Comparison of ENCODE assay signal across 1 cellular context in the genomic region with DNA sequence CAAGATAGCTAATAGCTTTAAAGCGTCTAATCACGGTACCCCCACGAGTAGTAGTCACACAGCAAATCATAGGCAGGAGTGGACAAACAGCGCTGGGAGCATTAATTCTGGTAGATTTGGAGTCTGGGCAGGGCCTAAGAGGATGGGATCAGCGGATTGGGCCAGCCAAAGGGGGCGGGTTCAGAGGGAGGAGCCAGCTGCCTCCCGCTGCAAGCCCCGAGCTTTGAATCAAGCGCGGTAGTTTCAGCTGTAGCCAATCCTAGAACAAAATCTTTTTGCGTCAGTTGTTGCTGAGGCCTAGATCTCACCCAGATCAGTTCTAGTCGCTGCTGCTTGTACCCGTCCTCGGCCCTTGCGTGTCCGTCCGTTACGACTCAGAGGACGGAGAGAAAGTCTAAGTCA.
TF ChIP-seq lines count a peak whose summit lies in the region.

No MANE protein-coding gene starts in this region.

TF ChIP-seq in HepG2, 621 proteins besides CTCF, POLR2A, EP300 and RAD21:
- TF ChIP-seq NFYB (CRISPR knock-in tag; IDR thresholded peaks at IDR 0.05) (peak; percentile 83), TP53 (CRISPR knock-in tag; conservative IDR thresholded peaks at IDR 0.05) (no peak), RFX5 (IDR thresholded peaks at IDR 0.05; ENCODE audit: low read depth, low read length) (peak; percentile 99), XRCC5 (optimal IDR thresholded peaks at IDR 0.05; ENCODE audit: low read length) (peak; percentile 33), SMYD3 (CRISPR knock-in tag; IDR thresholded peaks at IDR 0.05) (0 out of 2 replicates have a peak, but pooled peaks have one; percentile 13), CREM (IDR thresholded peaks at IDR 0.05) (peak; percentile 92), CREM (CRISPR knock-in tag; IDR thresholded peaks at IDR 0.05) (no peak), RFXAP (CRISPR knock-in tag; IDR thresholded peaks at IDR 0.05; ENCODE audit: borderline replicate concordance) (peak; percentile 100), NFYC (CRISPR knock-in tag; IDR thresholded peaks at IDR 0.05) (peak; percentile 86), PHF21A (CRISPR knock-in tag; IDR thresholded peaks at IDR 0.05) (0 out of 2 replicates have a peak, but pooled peaks have one; percentile 11), ZFP90 (CRISPR knock-in tag; IDR thresholded peaks at IDR 0.05; ENCODE audit: borderline replicate concordance) (0 out of 2 replicates have a peak, but pooled peaks have one; percentile 11), HNRNPL (IDR thresholded peaks at IDR 0.05; ENCODE audit: low read depth, low read length) (0 out of 2 replicates have a peak, but pooled peaks have one; percentile 46), PRMT3 (CRISPR knock-in tag; IDR thresholded peaks at IDR 0.05; ENCODE audit: borderline replicate concordance, low read depth) (no peak), ZNF350 (CRISPR knock-in tag; IDR thresholded peaks at IDR 0.05; ENCODE audit: borderline replicate concordance, low read depth) (0 out of 2 replicates have a peak, but pooled peaks have one; percentile 19), ZNF101 (CRISPR knock-in tag; IDR thresholded peaks at IDR 0.05; ENCODE audit: borderline replicate concordance, low read depth) (no peak), SIN3A (IDR thresholded peaks at IDR 0.05; ENCODE audit: borderline replicate concordance, low read depth, low read length) (0 out of 2 replicates have a peak, but pooled peaks have one; percentile 6), ZNF615 (CRISPR knock-in tag; IDR thresholded peaks at IDR 0.05; ENCODE audit: borderline replicate concordance) (no peak), IRF2 (CRISPR knock-in tag; IDR thresholded peaks at IDR 0.05) (0 out of 2 replicates have a peak, but pooled peaks have one; percentile 12), ARHGAP35 (CRISPR knock-in tag; IDR thresholded peaks at IDR 0.05; ENCODE audit: borderline replicate concordance) (0 out of 2 replicates have a peak, but pooled peaks have one; percentile 7), MATR3 (CRISPR knock-in tag; IDR thresholded peaks at IDR 0.05) (no peak), IKZF4 (CRISPR knock-in tag; IDR thresholded peaks at IDR 0.05; ENCODE audit: borderline replicate concordance, low read depth, not compliant biosample characterization) (no peak), PHF20 (CRISPR knock-in tag; IDR thresholded peaks at IDR 0.05) (no peak; the same call in 1 of the 2 replicates), TGIF2 (CRISPR knock-in tag; IDR thresholded peaks at IDR 0.05) (peak; percentile 38; the same call in 1 of the 2 replicates), NFATC3 (CRISPR knock-in tag; IDR thresholded peaks at IDR 0.05) (no peak), PRPF4 (IDR thresholded peaks at IDR 0.05; ENCODE audit: low read depth, low read length, poor library complexity, severe bottlenecking) (no peak), MYC (CRISPR knock-in tag; IDR thresholded peaks at IDR 0.05; ENCODE audit: borderline replicate concordance) (no peak), ELF3 (CRISPR knock-in tag; IDR thresholded peaks at IDR 0.05) (0 out of 2 replicates have a peak, but pooled peaks have one; percentile 10), SP4 (CRISPR knock-in tag; IDR thresholded peaks at IDR 0.05) (peak; percentile 48; the same call in 1 of the 2 replicates), SNAPC2 (CRISPR knock-in tag; IDR thresholded peaks at IDR 0.05) (0 out of 2 replicates have a peak, but pooled peaks have one; percentile 15), ATF1 (CRISPR knock-in tag; IDR thresholded peaks at IDR 0.05) (peak; percentile 90), HOXA3 (CRISPR knock-in tag; IDR thresholded peaks at IDR 0.05) (no peak), CREB1 (IDR thresholded peaks at IDR 0.05) (peak; percentile 88), CREB1 (CRISPR knock-in tag; IDR thresholded peaks at IDR 0.05) (peak; percentile 99), SP1 (IDR thresholded peaks at IDR 0.05) (no peak), SP1 (CRISPR knock-in tag; IDR thresholded peaks at IDR 0.05) (peak; percentile 42), RFXANK (CRISPR knock-in tag; IDR thresholded peaks at IDR 0.05) (peak; percentile 100)
- TF ChIP-seq, protein P1, sequence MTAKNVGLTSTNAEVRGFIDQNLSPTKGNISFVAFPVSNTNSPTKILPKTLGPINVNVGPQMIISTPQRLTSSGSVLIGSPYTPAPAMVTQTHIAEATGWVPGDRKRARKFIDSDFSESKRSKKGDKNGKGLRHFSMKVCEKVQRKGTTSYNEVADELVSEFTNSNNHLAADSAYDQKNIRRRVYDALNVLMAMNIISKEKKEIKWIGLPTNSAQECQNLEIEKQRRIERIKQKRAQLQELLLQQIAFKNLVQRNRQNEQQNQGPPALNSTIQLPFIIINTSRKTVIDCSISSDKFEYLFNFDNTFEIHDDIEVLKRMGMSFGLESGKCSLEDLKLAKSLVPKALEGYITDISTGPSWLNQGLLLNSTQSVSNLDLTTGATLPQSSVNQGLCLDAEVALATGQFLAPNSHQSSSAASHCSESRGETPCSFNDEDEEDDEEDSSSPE (CRISPR knock-in tag; IDR thresholded peaks at IDR 0.05): peak; percentile 85; the same call in 1 of the 2 replicates
- TF ChIP-seq, protein P2, sequence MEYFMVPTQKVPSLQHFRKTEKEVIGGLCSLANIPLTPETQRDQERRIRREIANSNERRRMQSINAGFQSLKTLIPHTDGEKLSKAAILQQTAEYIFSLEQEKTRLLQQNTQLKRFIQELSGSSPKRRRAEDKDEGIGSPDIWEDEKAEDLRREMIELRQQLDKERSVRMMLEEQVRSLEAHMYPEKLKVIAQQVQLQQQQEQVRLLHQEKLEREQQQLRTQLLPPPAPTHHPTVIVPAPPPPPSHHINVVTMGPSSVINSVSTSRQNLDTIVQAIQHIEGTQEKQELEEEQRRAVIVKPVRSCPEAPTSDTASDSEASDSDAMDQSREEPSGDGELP (IDR thresholded peaks at IDR 0.05; ENCODE audit: borderline replicate concordance, low read depth): peak; percentile 88
- TF ChIP-seq, protein P3, sequence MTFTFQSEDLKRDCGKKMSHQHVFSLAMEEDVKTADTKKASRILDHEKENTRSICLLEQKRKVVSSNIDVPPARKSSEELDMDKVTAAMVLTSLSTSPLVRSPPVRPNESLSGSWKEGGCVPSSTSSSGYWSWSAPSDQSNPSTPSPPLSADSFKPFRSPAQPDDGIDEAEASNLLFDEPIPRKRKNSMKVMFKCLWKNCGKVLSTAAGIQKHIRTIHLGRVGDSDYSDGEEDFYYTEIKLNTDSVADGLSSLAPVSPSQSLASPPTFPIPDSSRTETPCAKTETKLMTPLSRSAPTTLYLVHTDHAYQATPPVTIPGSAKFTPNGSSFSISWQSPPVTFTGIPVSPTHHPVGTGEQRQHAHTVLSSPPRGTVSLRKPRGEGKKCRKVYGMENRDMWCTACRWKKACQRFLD (CRISPR knock-in tag; IDR thresholded peaks at IDR 0.05; ENCODE audit: borderline replicate concordance): no peak
- TF ChIP-seq, protein P4, sequence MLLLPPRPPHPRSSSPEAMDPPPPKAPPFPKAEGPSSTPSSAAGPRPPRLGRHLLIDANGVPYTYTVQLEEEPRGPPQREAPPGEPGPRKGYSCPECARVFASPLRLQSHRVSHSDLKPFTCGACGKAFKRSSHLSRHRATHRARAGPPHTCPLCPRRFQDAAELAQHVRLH (CRISPR knock-in tag; IDR thresholded peaks at IDR 0.05; ENCODE audit: borderline replicate concordance, low read depth): 0 out of 2 replicates have a peak, but pooled peaks have one; percentile 19
- TF ChIP-seq, protein P5, sequence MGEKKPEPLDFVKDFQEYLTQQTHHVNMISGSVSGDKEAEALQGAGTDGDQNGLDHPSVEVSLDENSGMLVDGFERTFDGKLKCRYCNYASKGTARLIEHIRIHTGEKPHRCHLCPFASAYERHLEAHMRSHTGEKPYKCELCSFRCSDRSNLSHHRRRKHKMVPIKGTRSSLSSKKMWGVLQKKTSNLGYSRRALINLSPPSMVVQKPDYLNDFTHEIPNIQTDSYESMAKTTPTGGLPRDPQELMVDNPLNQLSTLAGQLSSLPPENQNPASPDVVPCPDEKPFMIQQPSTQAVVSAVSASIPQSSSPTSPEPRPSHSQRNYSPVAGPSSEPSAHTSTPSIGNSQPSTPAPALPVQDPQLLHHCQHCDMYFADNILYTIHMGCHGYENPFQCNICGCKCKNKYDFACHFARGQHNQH (CRISPR knock-in tag; IDR thresholded peaks at IDR 0.05): peak; percentile 11; the same call in 1 of the 2 replicates
- TF ChIP-seq, protein P6, sequence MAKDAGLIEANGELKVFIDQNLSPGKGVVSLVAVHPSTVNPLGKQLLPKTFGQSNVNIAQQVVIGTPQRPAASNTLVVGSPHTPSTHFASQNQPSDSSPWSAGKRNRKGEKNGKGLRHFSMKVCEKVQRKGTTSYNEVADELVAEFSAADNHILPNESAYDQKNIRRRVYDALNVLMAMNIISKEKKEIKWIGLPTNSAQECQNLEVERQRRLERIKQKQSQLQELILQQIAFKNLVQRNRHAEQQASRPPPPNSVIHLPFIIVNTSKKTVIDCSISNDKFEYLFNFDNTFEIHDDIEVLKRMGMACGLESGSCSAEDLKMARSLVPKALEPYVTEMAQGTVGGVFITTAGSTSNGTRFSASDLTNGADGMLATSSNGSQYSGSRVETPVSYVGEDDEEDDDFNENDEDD (CRISPR knock-in tag; IDR thresholded peaks at IDR 0.05; ENCODE audit: borderline replicate concordance): peak; percentile 76; the same call in 1 of the 2 replicates
- TF ChIP-seq, protein P7, sequence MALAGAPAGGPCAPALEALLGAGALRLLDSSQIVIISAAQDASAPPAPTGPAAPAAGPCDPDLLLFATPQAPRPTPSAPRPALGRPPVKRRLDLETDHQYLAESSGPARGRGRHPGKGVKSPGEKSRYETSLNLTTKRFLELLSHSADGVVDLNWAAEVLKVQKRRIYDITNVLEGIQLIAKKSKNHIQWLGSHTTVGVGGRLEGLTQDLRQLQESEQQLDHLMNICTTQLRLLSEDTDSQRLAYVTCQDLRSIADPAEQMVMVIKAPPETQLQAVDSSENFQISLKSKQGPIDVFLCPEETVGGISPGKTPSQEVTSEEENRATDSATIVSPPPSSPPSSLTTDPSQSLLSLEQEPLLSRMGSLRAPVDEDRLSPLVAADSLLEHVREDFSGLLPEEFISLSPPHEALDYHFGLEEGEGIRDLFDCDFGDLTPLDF (CRISPR knock-in tag; IDR thresholded peaks at IDR 0.05): peak; percentile 52; the same call in 1 of the 2 replicates
- TF ChIP-seq, protein P8, sequence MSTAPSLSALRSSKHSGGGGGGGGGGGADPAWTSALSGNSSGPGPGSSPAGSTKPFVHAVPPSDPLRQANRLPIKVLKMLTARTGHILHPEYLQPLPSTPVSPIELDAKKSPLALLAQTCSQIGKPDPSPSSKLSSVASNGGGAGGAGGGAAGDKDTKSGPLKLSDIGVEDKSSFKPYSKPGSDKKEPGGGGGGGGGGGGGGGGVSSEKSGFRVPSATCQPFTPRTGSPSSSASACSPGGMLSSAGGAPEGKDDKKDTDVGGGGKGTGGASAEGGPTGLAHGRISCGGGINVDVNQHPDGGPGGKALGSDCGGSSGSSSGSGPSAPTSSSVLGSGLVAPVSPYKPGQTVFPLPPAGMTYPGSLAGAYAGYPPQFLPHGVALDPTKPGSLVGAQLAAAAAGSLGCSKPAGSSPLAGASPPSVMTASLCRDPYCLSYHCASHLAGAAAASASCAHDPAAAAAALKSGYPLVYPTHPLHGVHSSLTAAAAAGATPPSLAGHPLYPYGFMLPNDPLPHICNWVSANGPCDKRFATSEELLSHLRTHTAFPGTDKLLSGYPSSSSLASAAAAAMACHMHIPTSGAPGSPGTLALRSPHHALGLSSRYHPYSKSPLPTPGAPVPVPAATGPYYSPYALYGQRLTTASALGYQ (CRISPR knock-in tag; IDR thresholded peaks at IDR 0.05): no peak
